ENCODE assay signal across 17 cellular contexts in genomic region chr10:52212802-52213510, GRCh38.
DNase-seq lines count a peak whose midpoint lies in the region; ATAC-seq, FAIRE-seq and TF ChIP-seq lines count a peak whose summit lies in the region.
"Had no signal": no experiment of that assay in that cellular context is flagged by ENCODE, and none has a peak within 500 bp of the region (broad histone marks: within the 10 kb centered on the region; RNA-seq: fewer than 3 reads in every experiment).

No MANE protein-coding gene starts in this region.

- H3K9me3 Mint-ChIP-seq in memory B cell, result no peaks in the 10 kb centered on the region
- H3K9me3 Mint-ChIP-seq: activated T-helper 2 cell treated with anti-CD3 and anti-CD28 coated beads, Interferon-gamma antibody, Interleukin-2, Interleukin-4, amounts not matched to agents 10 μg/mL and 5 μg/mL and 100 μg/mL, durations not matched to agents 14 hours and 24 hours and 36 hours had no signal

- H3K79me2 ChIP-seq in H1 (ENCODE audit: control insufficient read depth in 1 of 2, insufficient read depth in 2 of 2, low read length in 2 of 2), result no peaks in the 10 kb centered on the region

- H3K4me1 ChIP-seq in H1 (replicated peaks in 1 of 4; ENCODE audit: control insufficient read depth in 3 of 4, insufficient read depth in 4 of 4, low read length in 3 of 4), result peaks cover 0 to 14% (median 9%) of the 10 kb centered on the region in 4 experiments; a peak in 3 of 7 replicates
- peaks cover 0 to 31% (median 6%) of the 10 kb centered on the region in 4 donors for H3K4me1 ChIP-seq in stomach
- H3K4me1 ChIP-seq: gastroesophageal sphincter had no signal

- H3K27ac Mint-ChIP-seq in memory B cell, result peak overlapping the region; percentile 31
- H3K27ac Mint-ChIP-seq: activated T-helper 2 cell treated with anti-CD3 and anti-CD28 coated beads, Interferon-gamma antibody, Interleukin-2, Interleukin-4, amounts not matched to agents 10 μg/mL and 5 μg/mL and 100 μg/mL, durations not matched to agents 14 hours and 24 hours and 36 hours had no signal

- H2AK5ac ChIP-seq in H1 (ENCODE audit: low read depth, low read length), result no peak overlapping the region

- no peak overlapping the region for H4K8ac ChIP-seq in H1 (ENCODE audit: extremely low read depth, insufficient read depth, low read length)

- H3K9me3 ChIP-seq in H1 (ENCODE audit: insufficient read depth in 2 of 2, low read depth in 1 of 2, low read length in 1 of 2) (no peaks in the 10 kb centered on the region), stomach (no peaks in the 10 kb centered on the region)
- H3K9me3 ChIP-seq: gastroesophageal sphincter, Peyer's patch had no signal

- peak; percentile 31 for DNase-seq in DMS53 (lab: John Stamatoyannopoulos, UW)
- DNase-seq in DMS53 treated with DMSO at 0.1 percent for 48 hours (lab: John Stamatoyannopoulos, UW; ENCODE audit: unreplicated experiment), result no peak
- DNase-seq in H1 (ENCODE audit: low read depth in 1 of 2, low spot score in 2 of 2), result no peak
- no peak for DNase-seq in memory B cell (ENCODE audit: low spot score in 2 of 2)
- DNase-seq in stomach, result no peak
- no peak for DNase-seq in SHP77 treated with DMSO at 0.1 percent for 48 hours (lab: John Stamatoyannopoulos, UW)
- DNase-seq: activated CD4-positive, CD25-positive, alpha-beta regulatory T cell; DMS79 treated with DMSO at 0.1 percent for 48 hours; NCI-H1417; nucleus accumbens had no signal

- no peaks in the 10 kb centered on the region for H3K36me3 Mint-ChIP-seq in memory B cell

- H3K4me1 Mint-ChIP-seq in memory B cell, result peaks cover 16% of the 10 kb centered on the region

- no peaks in the 10 kb centered on the region for H3K23me2 ChIP-seq in H1 (ENCODE audit: low read depth, low read length)

- H4K91ac ChIP-seq in H1 (replicated peaks; ENCODE audit: insufficient read length, low read length), result no peak overlapping the region

- H2BK12ac ChIP-seq in H1 (ENCODE audit: low read depth, low read length), result no peak overlapping the region

- ATAC-seq in memory B cell (ENCODE audit: low read depth), result no peak
- no peak for ATAC-seq in GM18502 (IDR thresholded peaks at IDR 0.05; ENCODE audit: poor library complexity, unreplicated experiment)
- ATAC-seq in GM21786 (IDR thresholded peaks at IDR 0.05; ENCODE audit: unreplicated experiment), result no peak
- ATAC-seq: gastroesophageal sphincter had no signal

- no peak overlapping the region for H3K18ac ChIP-seq in H1 (ENCODE audit: extremely low read depth, low read length)

- no peak overlapping the region for H2BK20ac ChIP-seq in H1 (ENCODE audit: low read length)

- no peak overlapping the region for H3K4ac ChIP-seq in H1 (replicated peaks; ENCODE audit: insufficient read length, low read depth, low read length)

- H3K36me3 ChIP-seq in H1 (ENCODE audit: control insufficient read depth in 2 of 4, insufficient read depth in 4 of 4, low read length in 3 of 4) (no peaks in the 10 kb centered on the region), stomach (no peaks in the 10 kb centered on the region)
- H3K36me3 ChIP-seq: gastroesophageal sphincter, Peyer's patch had no signal

- intact Hi-C loops in stomach (cut with DNase I; ENCODE audit: low total_unique reads), result loop anchor here (10.0 kb wide), 1 partner anchor 1208 kb away; no protein-coding TSS in a partner anchor

- peak overlapping the region in 1 of 4 experiments; percentile 31; a peak in 1 of 8 replicates for H3K4me3 ChIP-seq in H1 (ENCODE audit: extremely low read depth in 1 of 4, insufficient read depth in 2 of 4, low read depth in 3 of 4, low read length in 4 of 4)
- H3K4me3 ChIP-seq in stomach, result no peak overlapping the region
- H3K4me3 ChIP-seq: gastroesophageal sphincter, Peyer's patch had no signal

- FAIRE-seq in H1 (lab: Jason Lieb, UNC), result no peak

- TF ChIP-seq POLR2A in H1 (IDR thresholded peaks at IDR 0.05; ENCODE audit: control extremely low read depth in 1 of 2, low read depth in 2 of 2, low read length in 2 of 2) (no peak), stomach (IDR thresholded peaks at IDR 0.05) (no peak)

- no peak overlapping the region for H3K56ac ChIP-seq in H1 (replicated peaks; ENCODE audit: insufficient read length, low read depth, low read length)

- H3K27me3 ChIP-seq in H1 (replicated peaks in 1 of 4; ENCODE audit: control insufficient read depth in 3 of 4, extremely low read depth in 1 of 4, insufficient read depth in 3 of 4, low read length in 3 of 4) (no peaks in the 10 kb centered on the region), stomach (no peaks in the 10 kb centered on the region)
- H3K27me3 ChIP-seq: gastroesophageal sphincter, Peyer's patch had no signal

- no peaks in the 10 kb centered on the region for H4K20me1 ChIP-seq in H1 (replicated peaks in 1 of 2; ENCODE audit: control insufficient read depth in 1 of 2, insufficient read depth in 2 of 2, low read length in 2 of 2)

- POLR2A ChIA-PET in H1 (lab: Charles Lee; ENCODE audit: partially characterized antibody), result interaction anchor here (1.0 to 1.9 kb wide), 5 partner anchors 162 to 188 kb away, joined by 3 to 10 read pairs (median 4); no protein-coding TSS in a partner anchor

- 89% methylated on average over 6 of the region's 6 CpGs; no CpG with 5 or more reads in 1 of the 2 experiments for WGBS in H1 (ENCODE audit: extremely low coverage in 1 of 2, insufficient coverage in 1 of 2, insufficient read length in 1 of 2, insufficient replicate concordance in 2 of 2, low coverage in 1 of 2, low lambda C conversion rate in 2 of 2, missing lambda C conversion rate in 1 of 2), 2 experiments
- WGBS in stomach, 5 donors, result 25 to 49% (median 37%) methylated on average over 6 of the region's 6 CpGs

- peak overlapping the region in 1 of 2 experiments; percentile 30; a peak in 1 of 4 replicates for H3K4me2 ChIP-seq in H1 (ENCODE audit: insufficient read depth in 1 of 2, low read depth in 2 of 2, low read length in 2 of 2)
- H3K4me2 ChIP-seq: KMS-11 had no signal

- H3K4me3 Mint-ChIP-seq in memory B cell, result no peak overlapping the region

- H3K23ac ChIP-seq in H1 (ENCODE audit: insufficient read length), result no peak overlapping the region

- no peak overlapping the region for H2BK15ac ChIP-seq in H1 (ENCODE audit: low read length)

- no peak overlapping the region for H2BK120ac ChIP-seq in H1 (replicated peaks; ENCODE audit: low read depth, low read length)

- H3K9ac ChIP-seq in H1 (replicated peaks in 1 of 4; ENCODE audit: extremely low read depth in 1 of 4, low read depth in 3 of 4, low read length in 3 of 4), result no peak overlapping the region; a peak in 1 of 7 replicates
- H3K9ac ChIP-seq: KMS-11 had no signal

- no peak overlapping the region for H3K14ac ChIP-seq in H1 (ENCODE audit: insufficient read length)

- peak overlapping the region; percentile 11; the same call in 1 of the 2 replicates for H3K27ac ChIP-seq in H1 (ENCODE audit: low read depth, low read length)
- H3K27ac ChIP-seq in stomach, result peak overlapping the region in 4 of 5 donors; percentile 31 to 63 (median 50)
- H3K27ac ChIP-seq: 22Rv1, gastroesophageal sphincter, KMS-11 had no signal

- TF ChIP-seq EP300 in H1 (IDR thresholded peaks at IDR 0.05; ENCODE audit: borderline replicate concordance in 1 of 2, low read depth in 2 of 2, low read length in 2 of 2) (no peak), stomach (IDR thresholded peaks at IDR 0.05) (no peak)

- peak overlapping the region; percentile 69 for H4K5ac ChIP-seq in H1 (ENCODE audit: insufficient read length, low read depth, low read length)

- H2BK5ac ChIP-seq in H1 (ENCODE audit: low read depth, low read length), result peak overlapping the region; percentile 28; the same call in 1 of the 2 replicates

- TF ChIP-seq CTCF in H1 (IDR thresholded peaks at IDR 0.05; ENCODE audit: control extremely low read depth in 1 of 3, insufficient read depth in 1 of 3, low read depth in 1 of 3, low read length in 3 of 3) (no peak), stomach (IDR thresholded peaks at IDR 0.05) (no peak)

- H3K27me3 Mint-ChIP-seq in memory B cell, result peaks cover 3% of the 10 kb centered on the region

- no peak for TF ChIP-seq RAD21 in H1 (IDR thresholded peaks at IDR 0.05 in 1 of 2, conservative IDR thresholded peaks at IDR 0.05 in 1 of 2; ENCODE audit: low read depth in 2 of 2, low read length in 2 of 2)

- H2AFZ ChIP-seq in H1 (ENCODE audit: low read length), result no peak overlapping the region

- no peaks in the 10 kb centered on the region for H3K79me1 ChIP-seq in H1 (ENCODE audit: low read depth, low read length)

- CTCF ChIA-PET in H1 (lab: Charles Lee; ENCODE audit: partially characterized antibody), result interaction anchor here (0.6 to 1.7 kb wide), 9 partner anchors 16 to 570 kb away, joined by 3 to 7 read pairs (median 3); no protein-coding TSS in a partner anchor

TF ChIP-seq in H1, 55 proteins besides CTCF, POLR2A, EP300 and RAD21:
- TF ChIP-seq POLR2AphosphoS5 (IDR thresholded peaks at IDR 0.05; ENCODE audit: low read depth, low read length), result no peak
